16 cellular contexts compared by ENCODE assay signal in genomic region chr1:23083714-23084480, GRCh38.
DNase-seq lines count a peak whose midpoint lies in the region; ATAC-seq and TF ChIP-seq lines count a peak whose summit lies in the region.
"Had no signal": no experiment of that assay in that cellular context is flagged by ENCODE, and none has a peak within 500 bp of the region (broad histone marks: within the 10 kb centered on the region; RNA-seq: fewer than 3 reads in every experiment).

No MANE protein-coding gene starts in this region.

- POLR2A ChIA-PET in CD4-positive, alpha-beta T cell (lab: Charles Lee): no interaction called here
- POLR2A ChIA-PET in CD8-positive, alpha-beta T cell (lab: Charles Lee): no interaction called here
- POLR2A ChIA-PET in RWPE1 (lab: Yijun Ruan, JAX; ENCODE audit: low non-redundant PET): no interaction called here

- H3K4me1 Mint-ChIP-seq in CD4-positive, alpha-beta T cell (ENCODE audit: low read depth): no peaks in the 10 kb centered on the region
- H3K4me1 Mint-ChIP-seq in nephron progenitor cell: no peaks in the 10 kb centered on the region
- no peaks in the 10 kb centered on the region for H3K4me1 Mint-ChIP-seq in CD8-positive, alpha-beta T cell (ENCODE audit: low read depth)
- H3K4me1 Mint-ChIP-seq: activated naive CD4-positive, alpha-beta T cell treated with anti-CD3 and anti-CD28 coated beads, Interleukin-2, amount 10 ng/mL, durations not matched to agents 7 days and 5 days had no signal

- CTCF ChIA-PET in CD4-positive, alpha-beta T cell (lab: Charles Lee): no interaction called here
- CTCF ChIA-PET in CD8-positive, alpha-beta T cell (lab: Charles Lee): interaction anchor here (2.0 kb wide), 1 partner anchor 15 kb away, joined by 8 read pairs; no protein-coding TSS in a partner anchor
- CTCF ChIA-PET in RWPE1 (lab: Yijun Ruan, JAX): no interaction called here

- no peaks in the 10 kb centered on the region for H3K9me3 ChIP-seq in CD4-positive, alpha-beta T cell (ENCODE audit: control insufficient read depth, low read length)
- no peaks in the 10 kb centered on the region for H3K9me3 ChIP-seq in CD8-positive, alpha-beta T cell (ENCODE audit: low read length)
- H3K9me3 ChIP-seq: neutrophil, SK-N-SH had no signal

- no peaks in the 10 kb centered on the region for H3K27me3 ChIP-seq in CD4-positive, alpha-beta T cell (ENCODE audit: control insufficient read depth, insufficient read depth, low read length)
- no peaks in the 10 kb centered on the region for H3K27me3 ChIP-seq in CD8-positive, alpha-beta T cell (ENCODE audit: insufficient read depth, low read length)
- H3K27me3 ChIP-seq: neutrophil had no signal

- H3K36me3 ChIP-seq in CD8-positive, alpha-beta T cell (ENCODE audit: insufficient read depth, low read length): peaks cover 58% of the 10 kb centered on the region

- no peaks in the 10 kb centered on the region for H3K27me3 Mint-ChIP-seq in CD4-positive, alpha-beta T cell
- peaks cover 6% of the 10 kb centered on the region for H3K27me3 Mint-ChIP-seq in nephron progenitor cell (ENCODE audit: low read depth, poor library complexity)
- H3K27me3 Mint-ChIP-seq in CD8-positive, alpha-beta T cell (ENCODE audit: low read depth): no peaks in the 10 kb centered on the region
- H3K27me3 Mint-ChIP-seq: activated naive CD4-positive, alpha-beta T cell treated with anti-CD3 and anti-CD28 coated beads, Interleukin-2, amount 10 ng/mL, durations not matched to agents 7 days and 5 days had no signal

- H3K36me3 Mint-ChIP-seq in CD4-positive, alpha-beta T cell (ENCODE audit: low read depth): peaks cover 96% of the 10 kb centered on the region
- H3K36me3 Mint-ChIP-seq in nephron progenitor cell (ENCODE audit: low read depth): peaks cover 92% of the 10 kb centered on the region
- peaks cover 96% of the 10 kb centered on the region for H3K36me3 Mint-ChIP-seq in CD8-positive, alpha-beta T cell

- TF ChIP-seq CTCF in CD4-positive, alpha-beta T cell (IDR thresholded peaks at IDR 0.05): no peak
- no peak for TF ChIP-seq CTCF in nephron progenitor cell (IDR thresholded peaks at IDR 0.05)
- TF ChIP-seq CTCF in CD8-positive, alpha-beta T cell (IDR thresholded peaks at IDR 0.05): no peak
- TF ChIP-seq CTCF in RWPE1 (conservative IDR thresholded peaks at IDR 0.05; ENCODE audit: low read depth): no peak

- DNase-seq in CD4-positive, alpha-beta T cell: no peak
- DNase-seq in Right ventricle myocardium superior (peak; percentile 61), nephron progenitor cell (no peak), NCI-H1105 (lab: John Stamatoyannopoulos, UW) (no peak), RWPE1 (ENCODE audit: low spot score) (no peak)
- DNase-seq in CD8-positive, alpha-beta T cell: no peak
- DNase-seq: activated naive CD4-positive, alpha-beta T cell treated with anti-CD3 and anti-CD28 coated beads, Interleukin-2, amount 10 ng/mL, durations not matched to agents 7 days and 5 days; NCI-H146; NCI-H345; SK-N-SH had no signal

- H3K27ac ChIP-seq in CD4-positive, alpha-beta T cell (ENCODE audit: low read depth, low read length): no peak overlapping the region
- H3K27ac ChIP-seq in angular gyrus (ENCODE audit: low read depth, low read length) (peak overlapping the region; percentile 49), RWPE1 (no peak overlapping the region)
- H3K27ac ChIP-seq in CD8-positive, alpha-beta T cell (ENCODE audit: low read depth, low read length): no peak overlapping the region
- H3K27ac ChIP-seq: coronary artery, neutrophil had no signal

- H3K9me3 Mint-ChIP-seq in CD4-positive, alpha-beta T cell: no peaks in the 10 kb centered on the region
- no peaks in the 10 kb centered on the region for H3K9me3 Mint-ChIP-seq in nephron progenitor cell
- no peaks in the 10 kb centered on the region for H3K9me3 Mint-ChIP-seq in CD8-positive, alpha-beta T cell
- H3K9me3 Mint-ChIP-seq: activated naive CD4-positive, alpha-beta T cell treated with anti-CD3 and anti-CD28 coated beads, Interleukin-2, amount 10 ng/mL, durations not matched to agents 7 days and 5 days had no signal

- no peaks in the 10 kb centered on the region for H3K4me1 ChIP-seq in CD8-positive, alpha-beta T cell (ENCODE audit: insufficient read depth, low read length)

- no peak overlapping the region for H3K4me3 Mint-ChIP-seq in CD4-positive, alpha-beta T cell
- no peak overlapping the region for H3K4me3 Mint-ChIP-seq in nephron progenitor cell
- H3K4me3 Mint-ChIP-seq in CD8-positive, alpha-beta T cell: no peak overlapping the region
- H3K4me3 Mint-ChIP-seq: activated naive CD4-positive, alpha-beta T cell treated with anti-CD3 and anti-CD28 coated beads, Interleukin-2, amount 10 ng/mL, durations not matched to agents 7 days and 5 days had no signal

- peak overlapping the region; percentile 59 for H3K27ac Mint-ChIP-seq in CD4-positive, alpha-beta T cell
- peak overlapping the region; percentile 64 for H3K27ac Mint-ChIP-seq in nephron progenitor cell
- no peak overlapping the region for H3K27ac Mint-ChIP-seq in CD8-positive, alpha-beta T cell
- H3K27ac Mint-ChIP-seq: activated naive CD4-positive, alpha-beta T cell treated with anti-CD3 and anti-CD28 coated beads, Interleukin-2, amount 10 ng/mL, durations not matched to agents 7 days and 5 days had no signal

- no peak overlapping the region for H3K4me3 ChIP-seq in CD8-positive, alpha-beta T cell (ENCODE audit: low read depth, low read length)
- H3K4me3 ChIP-seq: coronary artery, lung had no signal

- intact Hi-C loops in CD4-positive, alpha-beta T cell (cut with DNase I, micrococcal nuclease): no loop called here
- intact Hi-C loops in Right ventricle myocardium superior (cut with DNase I): no loop called here
- intact Hi-C loops in CD8-positive, alpha-beta T cell (cut with DNase I, micrococcal nuclease): no loop called here

- ATAC-seq in CD4-positive, alpha-beta T cell (ENCODE audit: poor library complexity): no peak
- ATAC-seq in Right ventricle myocardium superior (ENCODE audit: poor library complexity) (peak; percentile 69), GM18502 (IDR thresholded peaks at IDR 0.05; ENCODE audit: poor library complexity, unreplicated experiment) (no peak)
- ATAC-seq in CD8-positive, alpha-beta T cell: no peak
- ATAC-seq: HCT116 had no signal
